ENCODE assay signal across 1 cellular context in the genomic region with DNA sequence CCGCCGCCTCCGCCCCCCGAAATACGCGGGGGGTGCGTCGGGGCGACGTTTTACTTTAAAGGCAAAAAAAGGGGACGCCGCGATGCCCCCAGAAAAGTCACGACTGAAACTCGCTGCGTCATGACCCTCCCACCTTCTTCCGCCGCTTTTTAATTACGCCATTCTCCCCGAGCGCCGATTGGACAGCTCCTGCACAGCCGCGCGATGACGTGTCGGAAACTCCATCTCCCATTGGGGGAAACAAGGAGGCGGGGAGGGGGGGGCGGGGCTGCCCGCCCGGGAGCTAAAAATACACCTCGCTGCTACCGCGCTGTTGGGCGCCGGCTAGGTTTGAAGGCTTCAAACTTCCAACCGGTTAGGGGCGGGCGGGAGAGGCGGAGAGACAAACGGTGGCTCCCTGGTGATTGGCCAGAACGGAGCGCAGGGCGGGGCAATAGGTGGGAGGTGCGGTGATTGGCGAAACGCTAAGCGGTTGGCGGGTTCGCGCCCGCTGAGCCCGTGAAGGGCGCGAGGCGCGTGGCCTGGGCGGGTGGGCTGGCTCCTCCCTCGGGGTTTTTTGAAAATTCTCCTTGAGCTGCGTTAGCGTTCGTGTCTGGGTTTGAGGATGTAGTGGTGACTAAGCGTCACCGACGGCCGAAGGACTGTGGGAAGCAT.
TF ChIP-seq lines count a peak whose summit lies in the region.

A gene with protein sequence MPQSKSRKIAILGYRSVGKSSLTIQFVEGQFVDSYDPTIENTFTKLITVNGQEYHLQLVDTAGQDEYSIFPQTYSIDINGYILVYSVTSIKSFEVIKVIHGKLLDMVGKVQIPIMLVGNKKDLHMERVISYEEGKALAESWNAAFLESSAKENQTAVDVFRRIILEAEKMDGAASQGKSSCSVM (minus strand): TSS at position 131 of the 654 bp plus-strand sequence. CDS start 384 bp downstream, outside the sequence.

TF ChIP-seq in HepG2, 621 proteins besides CTCF, POLR2A, EP300 and RAD21 (continued from another document and continues in another):
- TF ChIP-seq, protein P1, sequence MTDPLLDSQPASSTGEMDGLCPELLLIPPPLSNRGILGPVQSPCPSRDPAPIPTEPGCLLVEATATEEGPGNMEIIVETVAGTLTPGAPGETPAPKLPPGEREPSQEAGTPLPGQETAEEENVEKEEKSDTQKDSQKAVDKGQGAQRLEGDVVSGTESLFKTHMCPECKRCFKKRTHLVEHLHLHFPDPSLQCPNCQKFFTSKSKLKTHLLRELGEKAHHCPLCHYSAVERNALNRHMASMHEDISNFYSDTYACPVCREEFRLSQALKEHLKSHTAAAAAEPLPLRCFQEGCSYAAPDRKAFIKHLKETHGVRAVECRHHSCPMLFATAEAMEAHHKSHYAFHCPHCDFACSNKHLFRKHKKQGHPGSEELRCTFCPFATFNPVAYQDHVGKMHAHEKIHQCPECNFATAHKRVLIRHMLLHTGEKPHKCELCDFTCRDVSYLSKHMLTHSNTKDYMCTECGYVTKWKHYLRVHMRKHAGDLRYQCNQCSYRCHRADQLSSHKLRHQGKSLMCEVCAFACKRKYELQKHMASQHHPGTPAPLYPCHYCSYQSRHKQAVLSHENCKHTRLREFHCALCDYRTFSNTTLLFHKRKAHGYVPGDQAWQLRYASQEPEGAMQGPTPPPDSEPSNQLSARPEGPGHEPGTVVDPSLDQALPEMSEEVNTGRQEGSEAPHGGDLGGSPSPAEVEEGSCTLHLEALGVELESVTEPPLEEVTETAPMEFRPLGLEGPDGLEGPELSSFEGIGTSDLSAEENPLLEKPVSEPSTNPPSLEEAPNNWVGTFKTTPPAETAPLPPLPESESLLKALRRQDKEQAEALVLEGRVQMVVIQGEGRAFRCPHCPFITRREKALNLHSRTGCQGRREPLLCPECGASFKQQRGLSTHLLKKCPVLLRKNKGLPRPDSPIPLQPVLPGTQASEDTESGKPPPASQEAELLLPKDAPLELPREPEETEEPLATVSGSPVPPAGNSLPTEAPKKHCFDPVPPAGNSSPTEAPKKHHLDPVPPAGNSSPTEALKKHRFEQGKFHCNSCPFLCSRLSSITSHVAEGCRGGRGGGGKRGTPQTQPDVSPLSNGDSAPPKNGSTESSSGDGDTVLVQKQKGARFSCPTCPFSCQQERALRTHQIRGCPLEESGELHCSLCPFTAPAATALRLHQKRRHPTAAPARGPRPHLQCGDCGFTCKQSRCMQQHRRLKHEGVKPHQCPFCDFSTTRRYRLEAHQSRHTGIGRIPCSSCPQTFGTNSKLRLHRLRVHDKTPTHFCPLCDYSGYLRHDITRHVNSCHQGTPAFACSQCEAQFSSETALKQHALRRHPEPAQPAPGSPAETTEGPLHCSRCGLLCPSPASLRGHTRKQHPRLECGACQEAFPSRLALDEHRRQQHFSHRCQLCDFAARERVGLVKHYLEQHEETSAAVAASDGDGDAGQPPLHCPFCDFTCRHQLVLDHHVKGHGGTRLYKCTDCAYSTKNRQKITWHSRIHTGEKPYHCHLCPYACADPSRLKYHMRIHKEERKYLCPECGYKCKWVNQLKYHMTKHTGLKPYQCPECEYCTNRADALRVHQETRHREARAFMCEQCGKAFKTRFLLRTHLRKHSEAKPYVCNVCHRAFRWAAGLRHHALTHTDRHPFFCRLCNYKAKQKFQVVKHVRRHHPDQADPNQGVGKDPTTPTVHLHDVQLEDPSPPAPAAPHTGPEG (CRISPR knock-in tag; IDR thresholded peaks at IDR 0.05), result no peak
- TF ChIP-seq ZNF629 (CRISPR knock-in tag; conservative IDR thresholded peaks at IDR 0.05) (no peak), FOSL2 (CRISPR knock-in tag; IDR thresholded peaks at IDR 0.05) (no peak), MYNN (CRISPR knock-in tag; IDR thresholded peaks at IDR 0.05; ENCODE audit: low read depth) (no peak), HMG20B (CRISPR knock-in tag; conservative IDR thresholded peaks at IDR 0.05) (no peak), CCDC6 (CRISPR knock-in tag; IDR thresholded peaks at IDR 0.05) (peak; percentile 52), SRY (CRISPR knock-in tag; IDR thresholded peaks at IDR 0.05) (0 out of 2 replicates have a peak, but pooled peaks have one; percentile 51), KLF6 (CRISPR knock-in tag; IDR thresholded peaks at IDR 0.05) (no peak), ZNF546 (CRISPR knock-in tag; conservative IDR thresholded peaks at IDR 0.05) (no peak), PHF5A (CRISPR knock-in tag; IDR thresholded peaks at IDR 0.05; ENCODE audit: low read depth, unreplicated experiment) (no peak), ZNF558 (CRISPR knock-in tag; IDR thresholded peaks at IDR 0.05; ENCODE audit: borderline replicate concordance) (no peak), ZFP90 (CRISPR knock-in tag; IDR thresholded peaks at IDR 0.05; ENCODE audit: borderline replicate concordance) (0 out of 2 replicates have a peak, but pooled peaks have one; percentile 32), ZBTB20 (CRISPR knock-in tag; IDR thresholded peaks at IDR 0.05; ENCODE audit: borderline replicate concordance, low read depth) (no peak), ZNF10 (CRISPR knock-in tag; IDR thresholded peaks at IDR 0.05; ENCODE audit: borderline replicate concordance, low read depth) (no peak), KDM1A (CRISPR knock-in tag; IDR thresholded peaks at IDR 0.05) (no peak), MTA3 (CRISPR knock-in tag; IDR thresholded peaks at IDR 0.05) (no peak), SSRP1 (CRISPR knock-in tag; IDR thresholded peaks at IDR 0.05) (no peak)
- TF ChIP-seq, protein P2, sequence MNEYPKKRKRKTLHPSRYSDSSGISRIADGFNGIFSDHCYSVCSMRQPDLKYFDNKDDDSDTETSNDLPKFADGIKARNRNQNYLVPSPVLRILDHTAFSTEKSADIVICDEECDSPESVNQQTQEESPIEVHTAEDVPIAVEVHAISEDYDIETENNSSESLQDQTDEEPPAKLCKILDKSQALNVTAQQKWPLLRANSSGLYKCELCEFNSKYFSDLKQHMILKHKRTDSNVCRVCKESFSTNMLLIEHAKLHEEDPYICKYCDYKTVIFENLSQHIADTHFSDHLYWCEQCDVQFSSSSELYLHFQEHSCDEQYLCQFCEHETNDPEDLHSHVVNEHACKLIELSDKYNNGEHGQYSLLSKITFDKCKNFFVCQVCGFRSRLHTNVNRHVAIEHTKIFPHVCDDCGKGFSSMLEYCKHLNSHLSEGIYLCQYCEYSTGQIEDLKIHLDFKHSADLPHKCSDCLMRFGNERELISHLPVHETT (CRISPR knock-in tag; conservative IDR thresholded peaks at IDR 0.05), result no peak
- TF ChIP-seq, protein P3, sequence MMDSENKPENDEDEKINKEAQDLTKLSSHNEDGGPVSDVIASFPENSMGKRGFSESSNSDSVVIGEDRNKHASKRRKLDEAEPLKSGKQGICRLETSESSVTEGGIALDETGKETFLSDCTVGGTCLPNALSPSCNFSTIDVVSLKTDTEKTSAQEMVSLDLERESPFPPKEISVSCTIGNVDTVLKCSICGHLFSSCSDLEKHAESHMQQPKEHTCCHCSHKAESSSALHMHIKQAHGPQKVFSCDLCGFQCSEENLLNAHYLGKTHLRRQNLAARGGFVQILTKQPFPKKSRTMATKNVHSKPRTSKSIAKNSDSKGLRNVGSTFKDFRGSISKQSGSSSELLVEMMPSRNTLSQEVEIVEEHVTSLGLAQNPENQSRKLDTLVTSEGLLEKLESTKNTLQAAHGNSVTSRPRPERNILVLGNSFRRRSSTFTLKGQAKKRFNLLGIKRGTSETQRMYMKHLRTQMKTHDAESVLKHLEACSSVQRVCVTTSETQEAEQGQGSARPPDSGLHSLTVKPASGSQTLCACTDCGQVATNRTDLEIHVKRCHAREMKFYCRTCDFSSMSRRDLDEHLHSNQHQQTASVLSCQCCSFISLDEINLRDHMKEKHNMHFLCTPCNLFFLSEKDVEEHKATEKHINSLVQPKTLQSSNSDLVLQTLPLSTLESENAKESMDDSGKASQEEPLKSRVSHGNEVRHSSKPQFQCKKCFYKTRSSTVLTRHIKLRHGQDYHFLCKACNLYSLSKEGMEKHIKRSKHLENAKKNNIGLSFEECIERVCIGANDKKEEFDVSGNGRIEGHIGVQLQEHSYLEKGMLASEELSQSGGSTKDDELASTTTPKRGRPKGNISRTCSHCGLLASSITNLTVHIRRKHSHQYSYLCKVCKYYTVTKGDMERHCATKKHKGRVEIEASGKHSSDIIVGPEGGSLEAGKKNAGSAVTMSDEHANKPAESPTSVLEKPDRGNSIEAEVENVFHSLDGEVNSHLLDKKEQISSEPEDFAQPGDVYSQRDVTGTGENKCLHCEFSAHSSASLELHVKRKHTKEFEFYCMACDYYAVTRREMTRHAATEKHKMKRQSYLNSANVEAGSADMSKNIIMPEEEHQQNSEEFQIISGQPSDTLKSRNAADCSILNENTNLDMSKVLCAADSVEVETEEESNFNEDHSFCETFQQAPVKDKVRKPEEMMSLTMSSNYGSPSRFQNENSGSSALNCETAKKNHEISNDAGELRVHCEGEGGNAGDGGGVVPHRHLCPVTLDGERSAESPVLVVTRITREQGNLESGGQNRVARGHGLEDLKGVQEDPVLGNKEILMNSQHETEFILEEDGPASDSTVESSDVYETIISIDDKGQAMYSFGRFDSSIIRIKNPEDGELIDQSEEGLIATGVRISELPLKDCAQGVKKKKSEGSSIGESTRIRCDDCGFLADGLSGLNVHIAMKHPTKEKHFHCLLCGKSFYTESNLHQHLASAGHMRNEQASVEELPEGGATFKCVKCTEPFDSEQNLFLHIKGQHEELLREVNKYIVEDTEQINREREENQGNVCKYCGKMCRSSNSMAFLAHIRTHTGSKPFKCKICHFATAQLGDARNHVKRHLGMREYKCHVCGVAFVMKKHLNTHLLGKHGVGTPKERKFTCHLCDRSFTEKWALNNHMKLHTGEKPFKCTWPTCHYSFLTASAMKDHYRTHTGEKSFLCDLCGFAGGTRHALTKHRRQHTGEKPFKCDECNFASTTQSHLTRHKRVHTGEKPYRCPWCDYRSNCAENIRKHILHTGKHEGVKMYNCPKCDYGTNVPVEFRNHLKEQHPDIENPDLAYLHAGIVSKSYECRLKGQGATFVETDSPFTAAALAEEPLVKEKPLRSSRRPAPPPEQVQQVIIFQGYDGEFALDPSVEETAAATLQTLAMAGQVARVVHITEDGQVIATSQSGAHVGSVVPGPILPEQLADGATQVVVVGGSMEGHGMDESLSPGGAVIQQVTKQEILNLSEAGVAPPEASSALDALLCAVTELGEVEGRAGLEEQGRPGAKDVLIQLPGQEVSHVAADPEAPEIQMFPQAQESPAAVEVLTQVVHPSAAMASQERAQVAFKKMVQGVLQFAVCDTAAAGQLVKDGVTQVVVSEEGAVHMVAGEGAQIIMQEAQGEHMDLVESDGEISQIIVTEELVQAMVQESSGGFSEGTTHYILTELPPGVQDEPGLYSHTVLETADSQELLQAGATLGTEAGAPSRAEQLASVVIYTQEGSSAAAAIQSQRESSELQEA (CRISPR knock-in tag; IDR thresholded peaks at IDR 0.05; ENCODE audit: not compliant biosample characterization), result no peak
- TF ChIP-seq, protein P4, sequence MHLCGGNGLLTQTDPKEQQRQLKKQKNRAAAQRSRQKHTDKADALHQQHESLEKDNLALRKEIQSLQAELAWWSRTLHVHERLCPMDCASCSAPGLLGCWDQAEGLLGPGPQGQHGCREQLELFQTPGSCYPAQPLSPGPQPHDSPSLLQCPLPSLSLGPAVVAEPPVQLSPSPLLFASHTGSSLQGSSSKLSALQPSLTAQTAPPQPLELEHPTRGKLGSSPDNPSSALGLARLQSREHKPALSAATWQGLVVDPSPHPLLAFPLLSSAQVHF (CRISPR knock-in tag; IDR thresholded peaks at IDR 0.05), result 0 out of 2 replicates have a peak, but pooled peaks have one; percentile 24
- TF ChIP-seq, protein P5, sequence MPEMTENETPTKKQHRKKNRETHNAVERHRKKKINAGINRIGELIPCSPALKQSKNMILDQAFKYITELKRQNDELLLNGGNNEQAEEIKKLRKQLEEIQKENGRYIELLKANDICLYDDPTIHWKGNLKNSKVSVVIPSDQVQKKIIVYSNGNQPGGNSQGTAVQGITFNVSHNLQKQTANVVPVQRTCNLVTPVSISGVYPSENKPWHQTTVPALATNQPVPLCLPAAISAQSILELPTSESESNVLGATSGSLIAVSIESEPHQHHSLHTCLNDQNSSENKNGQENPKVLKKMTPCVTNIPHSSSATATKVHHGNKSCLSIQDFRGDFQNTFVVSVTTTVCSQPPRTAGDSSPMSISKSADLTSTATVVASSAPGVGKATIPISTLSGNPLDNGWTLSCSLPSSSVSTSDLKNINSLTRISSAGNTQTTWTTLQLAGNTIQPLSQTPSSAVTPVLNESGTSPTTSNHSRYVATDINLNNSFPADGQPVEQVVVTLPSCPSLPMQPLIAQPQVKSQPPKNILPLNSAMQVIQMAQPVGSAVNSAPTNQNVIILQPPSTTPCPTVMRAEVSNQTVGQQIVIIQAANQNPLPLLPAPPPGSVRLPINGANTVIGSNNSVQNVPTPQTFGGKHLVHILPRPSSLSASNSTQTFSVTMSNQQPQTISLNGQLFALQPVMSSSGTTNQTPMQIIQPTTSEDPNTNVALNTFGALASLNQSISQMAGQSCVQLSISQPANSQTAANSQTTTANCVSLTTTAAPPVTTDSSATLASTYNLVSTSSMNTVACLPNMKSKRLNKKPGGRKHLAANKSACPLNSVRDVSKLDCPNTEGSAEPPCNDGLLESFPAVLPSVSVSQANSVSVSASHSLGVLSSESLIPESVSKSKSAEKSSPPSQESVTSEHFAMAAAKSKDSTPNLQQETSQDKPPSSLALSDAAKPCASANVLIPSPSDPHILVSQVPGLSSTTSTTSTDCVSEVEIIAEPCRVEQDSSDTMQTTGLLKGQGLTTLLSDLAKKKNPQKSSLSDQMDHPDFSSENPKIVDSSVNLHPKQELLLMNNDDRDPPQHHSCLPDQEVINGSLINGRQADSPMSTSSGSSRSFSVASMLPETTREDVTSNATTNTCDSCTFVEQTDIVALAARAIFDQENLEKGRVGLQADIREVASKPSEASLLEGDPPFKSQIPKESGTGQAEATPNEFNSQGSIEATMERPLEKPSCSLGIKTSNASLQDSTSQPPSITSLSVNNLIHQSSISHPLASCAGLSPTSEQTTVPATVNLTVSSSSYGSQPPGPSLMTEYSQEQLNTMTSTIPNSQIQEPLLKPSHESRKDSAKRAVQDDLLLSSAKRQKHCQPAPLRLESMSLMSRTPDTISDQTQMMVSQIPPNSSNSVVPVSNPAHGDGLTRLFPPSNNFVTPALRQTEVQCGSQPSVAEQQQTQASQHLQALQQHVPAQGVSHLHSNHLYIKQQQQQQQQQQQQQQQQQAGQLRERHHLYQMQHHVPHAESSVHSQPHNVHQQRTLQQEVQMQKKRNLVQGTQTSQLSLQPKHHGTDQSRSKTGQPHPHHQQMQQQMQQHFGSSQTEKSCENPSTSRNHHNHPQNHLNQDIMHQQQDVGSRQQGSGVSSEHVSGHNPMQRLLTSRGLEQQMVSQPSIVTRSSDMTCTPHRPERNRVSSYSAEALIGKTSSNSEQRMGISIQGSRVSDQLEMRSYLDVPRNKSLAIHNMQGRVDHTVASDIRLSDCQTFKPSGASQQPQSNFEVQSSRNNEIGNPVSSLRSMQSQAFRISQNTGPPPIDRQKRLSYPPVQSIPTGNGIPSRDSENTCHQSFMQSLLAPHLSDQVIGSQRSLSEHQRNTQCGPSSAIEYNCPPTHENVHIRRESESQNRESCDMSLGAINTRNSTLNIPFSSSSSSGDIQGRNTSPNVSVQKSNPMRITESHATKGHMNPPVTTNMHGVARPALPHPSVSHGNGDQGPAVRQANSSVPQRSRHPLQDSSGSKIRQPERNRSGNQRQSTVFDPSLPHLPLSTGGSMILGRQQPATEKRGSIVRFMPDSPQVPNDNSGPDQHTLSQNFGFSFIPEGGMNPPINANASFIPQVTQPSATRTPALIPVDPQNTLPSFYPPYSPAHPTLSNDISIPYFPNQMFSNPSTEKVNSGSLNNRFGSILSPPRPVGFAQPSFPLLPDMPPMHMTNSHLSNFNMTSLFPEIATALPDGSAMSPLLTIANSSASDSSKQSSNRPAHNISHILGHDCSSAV (CRISPR knock-in tag; IDR thresholded peaks at IDR 0.05; ENCODE audit: borderline replicate concordance), result no peak
- TF ChIP-seq, protein P6, sequence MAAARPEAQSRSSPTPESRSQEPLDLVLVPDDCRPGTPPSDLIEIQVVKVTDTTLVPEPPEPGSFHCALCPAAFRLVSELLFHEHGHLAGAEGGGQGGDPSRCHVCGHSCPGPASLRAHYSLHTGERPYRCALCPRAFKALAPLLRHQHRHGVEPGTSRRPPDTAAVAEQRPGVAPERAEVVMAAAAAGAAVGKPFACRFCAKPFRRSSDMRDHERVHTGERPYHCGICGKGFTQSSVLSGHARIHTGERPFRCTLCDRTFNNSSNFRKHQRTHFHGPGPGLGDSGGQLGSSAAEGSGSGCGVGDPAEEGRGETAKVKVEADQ (CRISPR knock-in tag; IDR thresholded peaks at IDR 0.05; ENCODE audit: borderline replicate concordance), result 0 out of 2 replicates have a peak, but pooled peaks have one; percentile 32
